In the genomic region with DNA sequence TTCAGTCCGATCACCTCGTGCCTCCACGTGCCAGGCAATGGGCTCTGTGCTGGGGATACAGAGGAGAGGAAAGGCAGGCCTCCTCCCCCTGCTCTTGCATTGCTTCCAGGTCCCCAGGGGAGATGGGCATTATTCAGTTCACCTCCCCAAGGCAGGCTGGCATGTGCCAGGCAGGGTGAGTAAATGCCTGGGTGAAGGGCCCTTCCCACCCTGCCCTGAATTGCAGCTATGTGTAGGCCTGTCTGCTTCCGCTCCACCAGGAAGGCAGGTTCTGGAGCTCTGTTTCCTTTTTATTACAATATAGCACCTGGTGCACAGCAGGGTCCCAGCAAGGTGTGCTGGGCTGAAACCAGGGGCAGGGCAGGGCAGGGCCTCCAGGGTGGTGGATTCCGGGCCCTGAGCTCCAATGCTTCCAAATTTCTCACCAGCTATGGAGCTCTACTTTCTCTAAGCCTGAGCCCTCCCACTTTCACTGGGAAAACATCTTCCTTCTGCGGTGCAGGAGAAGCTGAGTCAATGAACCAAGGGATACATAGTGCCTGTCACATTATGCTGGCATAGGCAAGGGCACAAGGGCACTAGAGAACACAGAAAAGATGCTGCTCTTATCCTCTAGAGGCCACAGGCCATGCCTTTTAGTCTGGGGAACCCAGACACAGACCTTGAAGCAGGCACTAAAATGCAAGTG, we compare ENCODE assay signal across 11 cellular contexts. TPM values are rescaled to one million over a fixed set of nuclear protein-coding genes. Genes with fewer than 3 reads are reported as not detected.
A peak's percentile ranks its signal among the peaks of the same experiment; 100 is the strongest.
DNase-seq lines count a peak whose midpoint lies in the region; ATAC-seq, FAIRE-seq and TF ChIP-seq lines count a peak whose summit lies in the region.
"Had no signal": no experiment of that assay in that cellular context is flagged by ENCODE, and none has a peak within 500 bp of the region (broad histone marks: within the 10 kb centered on the region; RNA-seq: fewer than 3 reads in every experiment).

No MANE protein-coding gene starts in this region.

- H2AFZ ChIP-seq in endothelial cell of umbilical vein (ENCODE audit: low read depth, low read length) (no peak overlapping the region), trophoblast cell (ENCODE audit: insufficient read depth, low read length, poor library complexity) (peak overlapping the region; percentile 68)

- peak; percentile 32 for DNase-seq in COR-L47 (lab: John Stamatoyannopoulos, UW)
- DNase-seq in NCI-H2081 treated with DMSO at 0.1 percent for 48 hours (lab: John Stamatoyannopoulos, UW): peak; percentile 38
- DNase-seq in endothelial cell of umbilical vein (ENCODE audit: low read depth, low spot score): no peak
- no peak for DNase-seq in trophoblast cell
- DNase-seq in activated naive CD4-positive, alpha-beta T cell treated with anti-CD3 and anti-CD28 coated beads for 36 hours: no peak
- DNase-seq: activated CD4-positive, alpha-beta T cell treated with anti-CD3 and anti-CD28 coated beads for 1 hour; activated naive CD8-positive, alpha-beta T cell treated with anti-CD3 and anti-CD28 coated beads, Interleukin-2, amount 50 U/mL, for 24 hours; naive thymus-derived CD4-positive, alpha-beta T cell had no signal

- POLR2A ChIA-PET in endothelial cell of umbilical vein (lab: Charles Lee): interaction anchor here (0.8 to 2.2 kb wide), 2 partner anchors 18 to 21 kb away, joined by 3 to 8 read pairs; no protein-coding TSS in a partner anchor

- peaks cover 0 to 2% of the 10 kb centered on the region in 2 experiments for H3K36me3 ChIP-seq in endothelial cell of umbilical vein (ENCODE audit: control insufficient read depth in 2 of 2, extremely low read depth in 1 of 2, insufficient read depth in 2 of 2, low read length in 2 of 2)
- peaks cover 0 to 4% of the 10 kb centered on the region in 2 experiments for H3K36me3 ChIP-seq in trophoblast cell (ENCODE audit: control insufficient read depth in 1 of 2, insufficient read depth in 2 of 2, low read length in 2 of 2)

- H3K4me1 Mint-ChIP-seq in activated naive CD4-positive, alpha-beta T cell treated with anti-CD3 and anti-CD28 coated beads for 36 hours (ENCODE audit: low read depth): peaks cover 2% of the 10 kb centered on the region

- H3K4me3 Mint-ChIP-seq in activated naive CD4-positive, alpha-beta T cell treated with anti-CD3 and anti-CD28 coated beads for 36 hours: no peak overlapping the region
- H3K4me3 Mint-ChIP-seq: activated naive CD8-positive, alpha-beta T cell treated with anti-CD3 and anti-CD28 coated beads, Interleukin-2, amount 50 U/mL, for 24 hours; naive thymus-derived CD4-positive, alpha-beta T cell had no signal

- H3K79me2 ChIP-seq in endothelial cell of umbilical vein (ENCODE audit: control insufficient read depth, insufficient read depth, low read length) (peaks cover 70% of the 10 kb centered on the region), trophoblast cell (ENCODE audit: control insufficient read depth, insufficient read depth, low read length, poor library complexity) (peaks cover 27% of the 10 kb centered on the region)

- H3K9ac ChIP-seq in endothelial cell of umbilical vein (replicated peaks; ENCODE audit: extremely low read depth, insufficient read depth, low read length): peak overlapping the region; percentile 85
- H3K9ac ChIP-seq in trophoblast cell (ENCODE audit: low read length): no peak overlapping the region

- peak overlapping the region; percentile 75 for H2BK5ac ChIP-seq in trophoblast cell (ENCODE audit: low read depth, low read length, poor library complexity)

- ATAC-seq in GM21447 (IDR thresholded peaks at IDR 0.05; ENCODE audit: unreplicated experiment) (no peak), GM21360 (IDR thresholded peaks at IDR 0.05; ENCODE audit: unreplicated experiment) (no peak), GM18868 (IDR thresholded peaks at IDR 0.05; ENCODE audit: unreplicated experiment) (no peak)
- ATAC-seq: activated naive CD8-positive, alpha-beta T cell treated with anti-CD3 and anti-CD28 coated beads, Interleukin-2, amount 50 U/mL, for 24 hours; naive thymus-derived CD4-positive, alpha-beta T cell had no signal

- dilution Hi-C loops in endothelial cell of umbilical vein (cut with MboI; ENCODE audit: extremely low pct_ligation_motif_present, low sequenced_read_pairs): no loop called here

- H3K18ac ChIP-seq in trophoblast cell (ENCODE audit: low read length): peak overlapping the region; percentile 79

- peak overlapping the region; percentile 50 for H2BK120ac ChIP-seq in trophoblast cell (ENCODE audit: insufficient read depth, low read length, poor library complexity)

- peak overlapping the region; percentile 21 for H3K4me2 ChIP-seq in endothelial cell of umbilical vein (ENCODE audit: insufficient read depth, low read length)
- peak overlapping the region; percentile 43 for H3K4me2 ChIP-seq in trophoblast cell (ENCODE audit: low read length)

- H3K79me1 ChIP-seq in trophoblast cell (ENCODE audit: low read length): peaks cover 36% of the 10 kb centered on the region

- no peaks in the 10 kb centered on the region for H3K9me3 Mint-ChIP-seq in activated naive CD4-positive, alpha-beta T cell treated with anti-CD3 and anti-CD28 coated beads for 36 hours
- H3K9me3 Mint-ChIP-seq: activated naive CD8-positive, alpha-beta T cell treated with anti-CD3 and anti-CD28 coated beads, Interleukin-2, amount 50 U/mL, for 24 hours; naive thymus-derived CD4-positive, alpha-beta T cell had no signal

- CTCF ChIA-PET in endothelial cell of umbilical vein (lab: Charles Lee): interaction anchor here (1.0 to 3.2 kb wide), 15 partner anchors 9 to 134 kb away, joined by 3 to 23 read pairs (median 7); partner anchors contain the start of gene SHB
- CTCF ChIA-PET in activated naive CD4-positive, alpha-beta T cell treated with anti-CD3 and anti-CD28 coated beads for 36 hours (lab: Charles Lee): no interaction called here

- no peaks in the 10 kb centered on the region for H4K20me1 ChIP-seq in endothelial cell of umbilical vein (replicated peaks; ENCODE audit: control insufficient read depth, extremely low read depth, insufficient read depth, low read length)

- H3K27me3 Mint-ChIP-seq in activated naive CD4-positive, alpha-beta T cell treated with anti-CD3 and anti-CD28 coated beads for 36 hours (ENCODE audit: low read depth): no peaks in the 10 kb centered on the region
- H3K27me3 Mint-ChIP-seq: activated naive CD8-positive, alpha-beta T cell treated with anti-CD3 and anti-CD28 coated beads, Interleukin-2, amount 50 U/mL, for 24 hours; naive thymus-derived CD4-positive, alpha-beta T cell had no signal

- peak; percentile 55 for FAIRE-seq in endothelial cell of umbilical vein (lab: Jason Lieb, UNC)

- H3K27ac ChIP-seq in endothelial cell of umbilical vein (ENCODE audit: insufficient read depth, low read depth, low read length): peak overlapping the region; percentile 97
- H3K27ac ChIP-seq in trophoblast cell (ENCODE audit: low read depth, low read length): peak overlapping the region; percentile 79

- H3K14ac ChIP-seq in trophoblast cell (ENCODE audit: low read length): peak overlapping the region; percentile 68

- peak overlapping the region; percentile 54 for H2AK5ac ChIP-seq in trophoblast cell (ENCODE audit: low read length)

- H3K36me3 Mint-ChIP-seq in activated naive CD4-positive, alpha-beta T cell treated with anti-CD3 and anti-CD28 coated beads for 36 hours (ENCODE audit: low read depth): no peaks in the 10 kb centered on the region
- H3K36me3 Mint-ChIP-seq: naive thymus-derived CD4-positive, alpha-beta T cell had no signal

- H4K91ac ChIP-seq in trophoblast cell (ENCODE audit: low read depth, low read length): peak overlapping the region; percentile 59

- H3K9me1 ChIP-seq in endothelial cell of umbilical vein (replicated peaks; ENCODE audit: control insufficient read depth, extremely low read depth, insufficient read depth, low read length): no peaks in the 10 kb centered on the region

- no peaks in the 10 kb centered on the region for H3K27me3 ChIP-seq in endothelial cell of umbilical vein (ENCODE audit: control insufficient read depth in 2 of 2, insufficient read depth in 2 of 2, low read length in 2 of 2)
- H3K27me3 ChIP-seq in trophoblast cell (ENCODE audit: insufficient read depth, low read length): no peaks in the 10 kb centered on the region

- peak overlapping the region; percentile 14 for H3K4ac ChIP-seq in trophoblast cell (ENCODE audit: low read depth, low read length)

- H4K8ac ChIP-seq in trophoblast cell (ENCODE audit: low read depth, low read length): peak overlapping the region; percentile 8

- no peak for TF ChIP-seq CTCF in endothelial cell of umbilical vein (IDR thresholded peaks at IDR 0.05; ENCODE audit: extremely low read depth in 1 of 2, insufficient read depth in 1 of 2, low read depth in 1 of 2, low read length in 2 of 2)

- intact Hi-C loops in endothelial cell of umbilical vein (cut with micrococcal nuclease): loop anchor here (1.0 kb wide), 6 partner anchors 9 to 73 kb away; partner anchors contain the start of gene SHB
- intact Hi-C loops in activated naive CD4-positive, alpha-beta T cell treated with anti-CD3 and anti-CD28 coated beads for 36 hours (cut with micrococcal nuclease): no loop called here

- no peaks in the 10 kb centered on the region for H3K9me3 ChIP-seq in endothelial cell of umbilical vein (replicated peaks; ENCODE audit: control insufficient read depth, insufficient read depth, low read length)
- peaks cover 4% of the 10 kb centered on the region for H3K9me3 ChIP-seq in trophoblast cell (ENCODE audit: insufficient read depth, low read depth, low read length)

- peaks cover 37% of the 10 kb centered on the region for H3K4me1 ChIP-seq in endothelial cell of umbilical vein (ENCODE audit: control insufficient read depth, extremely low read depth, insufficient read depth, low read length)
- H3K4me1 ChIP-seq in trophoblast cell (ENCODE audit: control insufficient read depth in 1 of 2, insufficient read depth in 2 of 2, low read length in 2 of 2): peaks cover 64 to 67% of the 10 kb centered on the region in 2 experiments

- no TSS peak for BruUV-seq in endothelial cell of umbilical vein (replicated peaks; lab: Mats Ljungman, UMichigan)

- H3K4me3 ChIP-seq in endothelial cell of umbilical vein (replicated peaks in 1 of 3; ENCODE audit: insufficient read depth in 1 of 3, low read depth in 1 of 3, low read length in 3 of 3): no peak overlapping the region
- no peak overlapping the region for H3K4me3 ChIP-seq in trophoblast cell (ENCODE audit: low read depth, low read length)

- no peak overlapping the region for H3K27ac Mint-ChIP-seq in activated naive CD4-positive, alpha-beta T cell treated with anti-CD3 and anti-CD28 coated beads for 36 hours
- H3K27ac Mint-ChIP-seq: activated naive CD8-positive, alpha-beta T cell treated with anti-CD3 and anti-CD28 coated beads, Interleukin-2, amount 50 U/mL, for 24 hours had no signal

- H4K12ac ChIP-seq in trophoblast cell (ENCODE audit: low read depth, low read length): no peak overlapping the region

- no peak overlapping the region for H3K23ac ChIP-seq in trophoblast cell (ENCODE audit: low read length)

- no CpG with 5 or more reads among the region's 6 CpGs for WGBS in trophoblast cell (ENCODE audit: extremely low coverage, insufficient coverage, insufficient read length)

- H2BK12ac ChIP-seq in trophoblast cell (ENCODE audit: low read length): peak overlapping the region; percentile 32

- no peak for TF ChIP-seq POLR2A in endothelial cell of umbilical vein (IDR thresholded peaks at IDR 0.05; ENCODE audit: low read depth, low read length)

RNA-seq across cellular contexts. Expression of gene SHB, which starts 42.0 kb away (rescaled TPM):
- 22.3 and 24.9 TPM in 2 replicates for total RNA-seq in endothelial cell of umbilical vein
- polyA plus RNA-seq in endothelial cell of umbilical vein: 13.3 and 13.4 TPM in 2 replicates
- 14.1 and 14.4 TPM in 2 replicates for polyA plus RNA-seq in endothelial cell of umbilical vein (2011; cell fraction: cytosol; rRNA removed)
- polyA plus RNA-seq in endothelial cell of umbilical vein (2011; cell fraction: nucleus; rRNA removed): 20.6 and 22.2 TPM in 2 replicates
- 10.6 and 11.3 TPM in 2 replicates for polyA plus RNA-seq in endothelial cell of umbilical vein (2012)
- 11.6 and 14.5 TPM in 2 replicates for polyA minus RNA-seq in endothelial cell of umbilical vein
- polyA minus RNA-seq in endothelial cell of umbilical vein (2011; cell fraction: cytosol; rRNA and poly(A)+ RNA removed): 9.3 TPM
- 18.9 and 33.0 TPM in 2 replicates for polyA minus RNA-seq in endothelial cell of umbilical vein (2011; cell fraction: nucleus; rRNA and poly(A)+ RNA removed)
- 21.8 and 22.1 TPM in 2 replicates for polyA plus RNA-seq in trophoblast cell (2013)
- total RNA-seq in activated naive CD4-positive, alpha-beta T cell treated with anti-CD3 and anti-CD28 coated beads for 36 hours: 1 to 10 TPM; 1.2 TPM

Comparison
In these comparisons a context has a peak if more than half of its experiments do, and no peak if none do; other contexts are left out.
1. DNase-seq: peak in COR-L47 (single experiment) and NCI-H2081 treated with DMSO at 0.1 percent for 48 hours (single experiment); none in endothelial cell of umbilical vein (single experiment), trophoblast cell (0 of 2) and activated naive CD4-positive, alpha-beta T cell treated with anti-CD3 and anti-CD28 coated beads for 36 hours (single experiment).
2. RNA of gene SHB, which starts 42.0 kb away (total RNA-seq): 22.3 to 24.9 TPM in endothelial cell of umbilical vein; 1.2 TPM in activated naive CD4-positive, alpha-beta T cell treated with anti-CD3 and anti-CD28 coated beads for 36 hours; every median in the first group is over 10 times any median in the second.